ENCODE assay signal across 11 cellular contexts in genomic region chr10:13834581-13835286, GRCh38.
DNase-seq lines count a peak whose midpoint lies in the region; ATAC-seq and TF ChIP-seq lines count a peak whose summit lies in the region.
"Had no signal": no experiment of that assay in that cellular context is flagged by ENCODE, and none has a peak within 500 bp of the region (broad histone marks: within the 10 kb centered on the region; RNA-seq: fewer than 3 reads in every experiment).

No MANE protein-coding gene starts in this region.

- in situ Hi-C loops in GM23248 (cut with MboI), result no loop called here

- H3K4me1 Mint-ChIP-seq in HFFc6 (ENCODE audit: low read depth) (peaks cover 69% of the 10 kb centered on the region), WTC11 (peaks cover 34% of the 10 kb centered on the region)

- H3K27me3 ChIP-seq in heart left ventricle (no peaks in the 10 kb centered on the region), GM23248 (replicated peaks; ENCODE audit: insufficient read depth) (no peaks in the 10 kb centered on the region)

- H2AFZ ChIP-seq in GM23248, result no peak overlapping the region

- H3K9me3 ChIP-seq in heart left ventricle (no peaks in the 10 kb centered on the region), GM23248 (ENCODE audit: low read depth) (no peaks in the 10 kb centered on the region)

- POLR2A ChIA-PET in WTC11 (lab: Charles Lee), result no interaction called here

- H3K9me2 ChIP-seq in GM23248 (ENCODE audit: insufficient read depth), result no peaks in the 10 kb centered on the region

- H3K4me3 ChIP-seq in heart left ventricle, result peak overlapping the region in 7 of 12 donors; percentile 20 to 30 (median 27)
- no peak overlapping the region for H3K4me3 ChIP-seq in GM23248

- H3K27ac ChIP-seq in heart left ventricle (peak overlapping the region in 7 of 12 donors; percentile 5 to 55 (median 36)), GM23248 (no peak overlapping the region)

- peaks cover 89% of the 10 kb centered on the region for H3K79me2 ChIP-seq in GM23248 (ENCODE audit: insufficient read depth)

- peak; percentile 14 for DNase-seq in HFFc6
- DNase-seq in WTC11 (ENCODE audit: low spot score), result peak; percentile 43
- DNase-seq in heart left ventricle, result peak in 3 of 5 donors; percentile 41 to 70 (median 57)
- DNase-seq in pons (ENCODE audit: low spot score), result peak; percentile 67
- no peak for DNase-seq in stimulated activated naive CD4-positive, alpha-beta T cell treated with Interleukin-2 at 50 U/mL for 16 hours (lab: John Stamatoyannopoulos, UW)
- no peak for DNase-seq in GM23248
- no peak for DNase-seq in stimulated activated CD4-positive, alpha-beta T cell treated with anti-CD3 and anti-CD28 coated beads, Interleukin-12 subunit alpha, Interleukin-12 subunit beta, amount 100 ng/mL, for 4 hours
- DNase-seq: activated CD4-positive, alpha-beta memory T cell treated with anti-CD3 and anti-CD28 coated beads for 36 hours; PC-3 had no signal

- no peak for TF ChIP-seq POLR2A in heart left ventricle (IDR thresholded peaks at IDR 0.05)

- no peaks in the 10 kb centered on the region for H4K20me1 ChIP-seq in GM23248 (ENCODE audit: insufficient read depth)

- H3K9me3 Mint-ChIP-seq in HFFc6 (no peaks in the 10 kb centered on the region), WTC11 (no peaks in the 10 kb centered on the region)
- H3K9me3 Mint-ChIP-seq: activated CD4-positive, alpha-beta memory T cell treated with anti-CD3 and anti-CD28 coated beads for 36 hours; IgD-negative memory B cell had no signal

- H3K4me1 ChIP-seq in heart left ventricle, result peaks cover 0 to 77% (median 53%) of the 10 kb centered on the region in 12 donors
- peaks cover 7% of the 10 kb centered on the region for H3K4me1 ChIP-seq in GM23248 (ENCODE audit: insufficient read depth)

- H3K36me3 Mint-ChIP-seq in HFFc6 (ENCODE audit: low read depth) (peaks cover 44% of the 10 kb centered on the region), WTC11 (no peaks in the 10 kb centered on the region; the same call in 1 of the 2 replicates)
- H3K36me3 Mint-ChIP-seq: activated CD4-positive, alpha-beta memory T cell treated with anti-CD3 and anti-CD28 coated beads for 36 hours; IgD-negative memory B cell had no signal

- ATAC-seq in WTC11 (peak; percentile 27), heart left ventricle (peak; percentile 32 to 69 (median 47)), GM21825 (IDR thresholded peaks at IDR 0.05; ENCODE audit: unreplicated experiment) (no peak)
- ATAC-seq: PC-3 had no signal

- H3K36me3 ChIP-seq in heart left ventricle (no peaks in the 10 kb centered on the region), GM23248 (ENCODE audit: low read depth) (no peaks in the 10 kb centered on the region)

- peaks cover 4% of the 10 kb centered on the region; the same call in 1 of the 2 replicates for H3F3A ChIP-seq in GM23248 (ENCODE audit: insufficient read depth)

- H3K9ac ChIP-seq in GM23248, result no peak overlapping the region

- H3K4me3 Mint-ChIP-seq in HFFc6 (peak overlapping the region; percentile 43; the same call in 1 of the 2 replicates), WTC11 (no peak overlapping the region)
- H3K4me3 Mint-ChIP-seq: activated CD4-positive, alpha-beta memory T cell treated with anti-CD3 and anti-CD28 coated beads for 36 hours; IgD-negative memory B cell had no signal

- intact Hi-C loops in heart left ventricle (cut with DNase I), result loop anchor here in 1 of 10 donors (5.0 kb wide), 1 partner anchor 58 kb away; no protein-coding TSS in a partner anchor

- CTCF ChIA-PET in WTC11 (lab: Charles Lee), result no interaction called here

- WGBS in heart left ventricle, 4 donors, result 10 to 16% (median 14%) methylated on average over 16 of the region's 16 CpGs
- WGBS in GM23248 (ENCODE audit: low coverage in 1 of 2, low lambda C conversion rate in 2 of 2, missing lambda C conversion rate in 2 of 2), 2 experiments, result 78 to 81% methylated on average over 16 of the region's 16 CpGs

- H3K27me3 Mint-ChIP-seq in HFFc6 (ENCODE audit: insufficient read depth), result no peaks in the 10 kb centered on the region; the same call in 1 of the 2 replicates
- peaks cover 2% of the 10 kb centered on the region; the same call in 1 of the 2 replicates for H3K27me3 Mint-ChIP-seq in WTC11 (ENCODE audit: low read depth)
- H3K27me3 Mint-ChIP-seq: activated CD4-positive, alpha-beta memory T cell treated with anti-CD3 and anti-CD28 coated beads for 36 hours had no signal

- TF ChIP-seq CTCF in HFFc6 (IDR thresholded peaks at IDR 0.05) (no peak), WTC11 (IDR thresholded peaks at IDR 0.05) (no peak), heart left ventricle (IDR thresholded peaks at IDR 0.05) (no peak)

- no peak overlapping the region for H3K4me2 ChIP-seq in GM23248 (ENCODE audit: unreplicated experiment)

- H3K27ac Mint-ChIP-seq in HFFc6 (peak overlapping the region; percentile 70), WTC11 (peak overlapping the region; percentile 39; the same call in 1 of the 2 replicates)
- H3K27ac Mint-ChIP-seq: activated CD4-positive, alpha-beta memory T cell treated with anti-CD3 and anti-CD28 coated beads for 36 hours; IgD-negative memory B cell had no signal

TF ChIP-seq in WTC11, 78 proteins besides CTCF, POLR2A, EP300 and RAD21 (continues in another document):
- TF ChIP-seq FOXP1 (CRISPR knock-in tag; IDR thresholded peaks at IDR 0.05; ENCODE audit: borderline replicate concordance) (no peak), TEAD1 (CRISPR knock-in tag; IDR thresholded peaks at IDR 0.05) (no peak), TP53 (CRISPR knock-in tag; IDR thresholded peaks at IDR 0.05) (no peak), KAT7 (CRISPR knock-in tag; IDR thresholded peaks at IDR 0.05; ENCODE audit: borderline replicate concordance) (no peak), PRRX2 (CRISPR knock-in tag; IDR thresholded peaks at IDR 0.05) (no peak), CREB1 (CRISPR knock-in tag; IDR thresholded peaks at IDR 0.05) (no peak), NFE2L1 (CRISPR knock-in tag; IDR thresholded peaks at IDR 0.05) (no peak), PREB (CRISPR knock-in tag; IDR thresholded peaks at IDR 0.05; ENCODE audit: borderline replicate concordance) (no peak), GRHL2 (CRISPR knock-in tag; IDR thresholded peaks at IDR 0.05; ENCODE audit: insufficient replicate concordance, severe bottlenecking) (no peak), RORB (CRISPR knock-in tag; IDR thresholded peaks at IDR 0.05) (no peak), ATF1 (CRISPR knock-in tag; IDR thresholded peaks at IDR 0.05) (no peak), ZNF671 (CRISPR knock-in tag; IDR thresholded peaks at IDR 0.05) (no peak), ZNF138 (CRISPR knock-in tag; conservative IDR thresholded peaks at IDR 0.05) (no peak), ZNF219 (CRISPR knock-in tag; IDR thresholded peaks at IDR 0.05; ENCODE audit: borderline replicate concordance) (no peak), AR (CRISPR knock-in tag; IDR thresholded peaks at IDR 0.05) (no peak)
- TF ChIP-seq, protein P1, sequence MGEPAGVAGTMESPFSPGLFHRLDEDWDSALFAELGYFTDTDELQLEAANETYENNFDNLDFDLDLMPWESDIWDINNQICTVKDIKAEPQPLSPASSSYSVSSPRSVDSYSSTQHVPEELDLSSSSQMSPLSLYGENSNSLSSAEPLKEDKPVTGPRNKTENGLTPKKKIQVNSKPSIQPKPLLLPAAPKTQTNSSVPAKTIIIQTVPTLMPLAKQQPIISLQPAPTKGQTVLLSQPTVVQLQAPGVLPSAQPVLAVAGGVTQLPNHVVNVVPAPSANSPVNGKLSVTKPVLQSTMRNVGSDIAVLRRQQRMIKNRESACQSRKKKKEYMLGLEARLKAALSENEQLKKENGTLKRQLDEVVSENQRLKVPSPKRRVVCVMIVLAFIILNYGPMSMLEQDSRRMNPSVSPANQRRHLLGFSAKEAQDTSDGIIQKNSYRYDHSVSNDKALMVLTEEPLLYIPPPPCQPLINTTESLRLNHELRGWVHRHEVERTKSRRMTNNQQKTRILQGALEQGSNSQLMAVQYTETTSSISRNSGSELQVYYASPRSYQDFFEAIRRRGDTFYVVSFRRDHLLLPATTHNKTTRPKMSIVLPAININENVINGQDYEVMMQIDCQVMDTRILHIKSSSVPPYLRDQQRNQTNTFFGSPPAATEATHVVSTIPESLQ (CRISPR knock-in tag; IDR thresholded peaks at IDR 0.05), result no peak

Comparison
In these comparisons a context has a peak if more than half of its experiments do, and no peak if none do; other contexts are left out.
1. DNase-seq: peak in HFFc6 (single experiment), WTC11 (single experiment), heart left ventricle (3 of 5) and pons (single experiment); none in stimulated activated naive CD4-positive, alpha-beta T cell treated with Interleukin-2 at 50 U/mL for 16 hours (single experiment), GM23248 (single experiment) and stimulated activated CD4-positive, alpha-beta T cell treated with anti-CD3 and anti-CD28 coated beads, Interleukin-12 subunit alpha, Interleukin-12 subunit beta, amount 100 ng/mL, for 4 hours (single experiment).